ENCODE assay signal across 8 cellular contexts in genomic region chr9:70257991-70258691, GRCh38. TPM values are rescaled to one million over a fixed set of nuclear protein-coding genes. Genes with fewer than 3 reads are reported as not detected.
DNase-seq lines count a peak whose midpoint lies in the region; ATAC-seq and TF ChIP-seq lines count a peak whose summit lies in the region.

No MANE protein-coding gene starts in this region.

- H3K9ac ChIP-seq in PC-3 (ENCODE audit: low read length) (peak overlapping the region; percentile 97), iPS-15b (ENCODE audit: low read depth, low read length) (peak overlapping the region; percentile 82)

- peak overlapping the region; percentile 82 for H2AFZ ChIP-seq in PC-3 (ENCODE audit: low read length)

- peaks cover 60% of the 10 kb centered on the region for H3K4me1 ChIP-seq in PC-3 (ENCODE audit: insufficient read depth, low read length)
- peaks cover 66% of the 10 kb centered on the region for H3K4me1 ChIP-seq in body of pancreas
- peaks cover 10% of the 10 kb centered on the region for H3K4me1 ChIP-seq in iPS-15b (ENCODE audit: control insufficient read depth, insufficient read depth, low read length)

- H3K9me2 ChIP-seq in PC-3 (replicated peaks; ENCODE audit: low read length), result no peaks in the 10 kb centered on the region

- H3K27ac ChIP-seq in PC-3 (ENCODE audit: low read length) (peak overlapping the region; percentile 95), body of pancreas (peak overlapping the region; percentile 91 to 96 (median 94))

- H4K20me1 ChIP-seq in PC-3 (ENCODE audit: low read length), result peaks cover 39% of the 10 kb centered on the region

- CTCF ChIA-PET in PC-3 (lab: Charles Lee), result no interaction called here

- peak overlapping the region; percentile 97 for H3K4me3 ChIP-seq in PC-3 (ENCODE audit: low read length)
- no peak overlapping the region for H3K4me3 ChIP-seq in body of pancreas
- H3K4me3 ChIP-seq in iPS-15b (ENCODE audit: low read depth, low read length), result peak overlapping the region; percentile 95

- TF ChIP-seq POLR2A in body of pancreas (IDR thresholded peaks at IDR 0.05), result no peak

- no peaks in the 10 kb centered on the region for H3F3A ChIP-seq in PC-3 (ENCODE audit: low read length, unreplicated experiment)

- DNase-seq in EH (ENCODE audit: low read depth), result peak; percentile 82
- no peak for DNase-seq in PC-3
- DNase-seq in body of pancreas, result peak in 3 of 4 donors; percentile 81 to 83 (median 82)
- DNase-seq in sciatic nerve (ENCODE audit: low spot score), result no peak
- no peak for DNase-seq in central memory CD4-positive, alpha-beta T cell

- BruUV-seq in PC-3 (replicated peaks; lab: Mats Ljungman, UMichigan), result TSS peak; percentile 83

- H3K79me2 ChIP-seq in PC-3 (ENCODE audit: low read length), result peaks cover 62% of the 10 kb centered on the region

- H3K36me3 ChIP-seq in PC-3 (ENCODE audit: low read depth, low read length) (peaks cover 23% of the 10 kb centered on the region), body of pancreas (replicated peaks in 1 of 2; ENCODE audit: insufficient read depth in 1 of 2, low read depth in 2 of 2) (no peaks in the 10 kb centered on the region), iPS-15b (ENCODE audit: control insufficient read depth, insufficient read depth, low read length) (no peaks in the 10 kb centered on the region)

- TF ChIP-seq CTCF in PC-3 (conservative IDR thresholded peaks at IDR 0.05; ENCODE audit: low read depth, low read length) (no peak), body of pancreas (IDR thresholded peaks at IDR 0.05) (no peak)

- ATAC-seq in GM19468 (IDR thresholded peaks at IDR 0.05; ENCODE audit: extremely low read depth, unreplicated experiment) (peak; percentile 23), HG03520 (IDR thresholded peaks at IDR 0.05; ENCODE audit: unreplicated experiment) (peak; percentile 34), PC-3 (peak; percentile 44), body of pancreas (peak; percentile 71), sciatic nerve (peak; percentile 84)

- intact Hi-C loops in PC-3 (cut with micrococcal nuclease), result loop anchor here (5.0 kb wide), 3 partner anchors 39 to 164 kb away; no protein-coding TSS in a partner anchor
- intact Hi-C loops in body of pancreas (cut with DNase I), result no loop called here
- intact Hi-C loops in sciatic nerve (cut with DNase I), result no loop called here

- H3K27me3 ChIP-seq in PC-3 (ENCODE audit: low read length) (no peaks in the 10 kb centered on the region), body of pancreas (no peaks in the 10 kb centered on the region), iPS-15b (ENCODE audit: control insufficient read depth, insufficient read depth, low read length) (no peaks in the 10 kb centered on the region)

- H3K9me3 ChIP-seq in PC-3 (ENCODE audit: low read length) (no peaks in the 10 kb centered on the region), body of pancreas (no peaks in the 10 kb centered on the region), iPS-15b (ENCODE audit: control insufficient read depth, insufficient read depth, low read length) (no peaks in the 10 kb centered on the region)

- 3 to 5% methylated on average over 27 of the region's 27 CpGs for WGBS in body of pancreas, 2 donors

- POLR2A ChIA-PET in PC-3 (lab: Charles Lee; ENCODE audit: unreplicated experiment), result no interaction called here

- H3K4me2 ChIP-seq in PC-3 (ENCODE audit: low read length), result peak overlapping the region; percentile 95

RNA-seq across cellular contexts. Expression of gene SMC5, which starts 0.6 kb away (rescaled TPM):
- total RNA-seq in PC-3 (2014; rRNA removed) (15.1 and 22.5 TPM in 2 replicates), body of pancreas (10 to 100 TPM; 27.2 to 27.4 TPM), sciatic nerve (52.9 TPM)

Comparison
In these comparisons a context has a peak if more than half of its experiments do, and no peak if none do; other contexts are left out.
1. DNase-seq: peak in EH (single experiment) and body of pancreas (3 of 4); none in PC-3 (single experiment), sciatic nerve (single experiment) and central memory CD4-positive, alpha-beta T cell (single experiment).
2. ATAC-seq: peak in every context shown above with its lines; median percentile 84 in sciatic nerve; 71 in body of pancreas; 44 in PC-3; 34 in HG03520; 23 in GM19468.
3. H3K4me3 ChIP-seq: peak in PC-3 (single experiment) and iPS-15b (single experiment); none in body of pancreas (0 of 2).